1 cellular context compared by ENCODE assay signal in genomic region chrX:137052641-137053235, GRCh38.
TF ChIP-seq lines count a peak whose summit lies in the region.

No MANE protein-coding gene starts in this region.

TF ChIP-seq in K562, 482 proteins besides CTCF, POLR2A, EP300 and RAD21 (continued from another document):
- TF ChIP-seq ZNF41 (CRISPR knock-in tag; conservative IDR thresholded peaks at IDR 0.05) (no peak), ZNF57 (CRISPR knock-in tag; IDR thresholded peaks at IDR 0.05) (no peak), SMAD2 (IDR thresholded peaks at IDR 0.05; ENCODE audit: low read depth, low read length) (no peak), ZNF143 (CRISPR knock-in tag; IDR thresholded peaks at IDR 0.05) (no peak), MECOM (CRISPR knock-in tag; IDR thresholded peaks at IDR 0.05) (no peak)
- TF ChIP-seq, protein P1, sequence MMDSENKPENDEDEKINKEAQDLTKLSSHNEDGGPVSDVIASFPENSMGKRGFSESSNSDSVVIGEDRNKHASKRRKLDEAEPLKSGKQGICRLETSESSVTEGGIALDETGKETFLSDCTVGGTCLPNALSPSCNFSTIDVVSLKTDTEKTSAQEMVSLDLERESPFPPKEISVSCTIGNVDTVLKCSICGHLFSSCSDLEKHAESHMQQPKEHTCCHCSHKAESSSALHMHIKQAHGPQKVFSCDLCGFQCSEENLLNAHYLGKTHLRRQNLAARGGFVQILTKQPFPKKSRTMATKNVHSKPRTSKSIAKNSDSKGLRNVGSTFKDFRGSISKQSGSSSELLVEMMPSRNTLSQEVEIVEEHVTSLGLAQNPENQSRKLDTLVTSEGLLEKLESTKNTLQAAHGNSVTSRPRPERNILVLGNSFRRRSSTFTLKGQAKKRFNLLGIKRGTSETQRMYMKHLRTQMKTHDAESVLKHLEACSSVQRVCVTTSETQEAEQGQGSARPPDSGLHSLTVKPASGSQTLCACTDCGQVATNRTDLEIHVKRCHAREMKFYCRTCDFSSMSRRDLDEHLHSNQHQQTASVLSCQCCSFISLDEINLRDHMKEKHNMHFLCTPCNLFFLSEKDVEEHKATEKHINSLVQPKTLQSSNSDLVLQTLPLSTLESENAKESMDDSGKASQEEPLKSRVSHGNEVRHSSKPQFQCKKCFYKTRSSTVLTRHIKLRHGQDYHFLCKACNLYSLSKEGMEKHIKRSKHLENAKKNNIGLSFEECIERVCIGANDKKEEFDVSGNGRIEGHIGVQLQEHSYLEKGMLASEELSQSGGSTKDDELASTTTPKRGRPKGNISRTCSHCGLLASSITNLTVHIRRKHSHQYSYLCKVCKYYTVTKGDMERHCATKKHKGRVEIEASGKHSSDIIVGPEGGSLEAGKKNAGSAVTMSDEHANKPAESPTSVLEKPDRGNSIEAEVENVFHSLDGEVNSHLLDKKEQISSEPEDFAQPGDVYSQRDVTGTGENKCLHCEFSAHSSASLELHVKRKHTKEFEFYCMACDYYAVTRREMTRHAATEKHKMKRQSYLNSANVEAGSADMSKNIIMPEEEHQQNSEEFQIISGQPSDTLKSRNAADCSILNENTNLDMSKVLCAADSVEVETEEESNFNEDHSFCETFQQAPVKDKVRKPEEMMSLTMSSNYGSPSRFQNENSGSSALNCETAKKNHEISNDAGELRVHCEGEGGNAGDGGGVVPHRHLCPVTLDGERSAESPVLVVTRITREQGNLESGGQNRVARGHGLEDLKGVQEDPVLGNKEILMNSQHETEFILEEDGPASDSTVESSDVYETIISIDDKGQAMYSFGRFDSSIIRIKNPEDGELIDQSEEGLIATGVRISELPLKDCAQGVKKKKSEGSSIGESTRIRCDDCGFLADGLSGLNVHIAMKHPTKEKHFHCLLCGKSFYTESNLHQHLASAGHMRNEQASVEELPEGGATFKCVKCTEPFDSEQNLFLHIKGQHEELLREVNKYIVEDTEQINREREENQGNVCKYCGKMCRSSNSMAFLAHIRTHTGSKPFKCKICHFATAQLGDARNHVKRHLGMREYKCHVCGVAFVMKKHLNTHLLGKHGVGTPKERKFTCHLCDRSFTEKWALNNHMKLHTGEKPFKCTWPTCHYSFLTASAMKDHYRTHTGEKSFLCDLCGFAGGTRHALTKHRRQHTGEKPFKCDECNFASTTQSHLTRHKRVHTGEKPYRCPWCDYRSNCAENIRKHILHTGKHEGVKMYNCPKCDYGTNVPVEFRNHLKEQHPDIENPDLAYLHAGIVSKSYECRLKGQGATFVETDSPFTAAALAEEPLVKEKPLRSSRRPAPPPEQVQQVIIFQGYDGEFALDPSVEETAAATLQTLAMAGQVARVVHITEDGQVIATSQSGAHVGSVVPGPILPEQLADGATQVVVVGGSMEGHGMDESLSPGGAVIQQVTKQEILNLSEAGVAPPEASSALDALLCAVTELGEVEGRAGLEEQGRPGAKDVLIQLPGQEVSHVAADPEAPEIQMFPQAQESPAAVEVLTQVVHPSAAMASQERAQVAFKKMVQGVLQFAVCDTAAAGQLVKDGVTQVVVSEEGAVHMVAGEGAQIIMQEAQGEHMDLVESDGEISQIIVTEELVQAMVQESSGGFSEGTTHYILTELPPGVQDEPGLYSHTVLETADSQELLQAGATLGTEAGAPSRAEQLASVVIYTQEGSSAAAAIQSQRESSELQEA (IDR thresholded peaks at IDR 0.05; ENCODE audit: low read depth): no peak
